ENCODE assay signal across 12 cellular contexts in the genomic region with DNA sequence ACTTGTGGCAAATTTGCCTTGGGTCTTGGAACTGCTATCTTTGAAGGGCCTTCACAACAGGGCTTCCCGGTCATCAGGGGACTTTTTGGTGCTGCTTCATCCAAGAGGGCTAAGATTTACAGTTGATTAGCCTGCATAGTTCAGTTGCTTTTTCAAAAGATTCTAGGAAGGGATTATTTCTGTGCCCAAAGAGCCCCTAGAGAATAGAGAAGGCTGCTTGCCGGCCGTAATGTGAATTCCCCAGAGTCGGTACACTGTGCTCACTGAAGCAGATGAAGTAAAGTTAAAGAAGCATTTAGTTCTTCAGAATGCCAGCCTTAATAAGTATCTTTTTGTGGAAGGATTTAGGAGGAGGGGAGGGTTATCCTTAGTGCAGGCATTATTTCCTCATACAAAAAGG.
"Had no signal": no experiment of that assay in that cellular context is flagged by ENCODE, and none has a peak within 500 bp of the region (broad histone marks: within the 10 kb centered on the region; RNA-seq: fewer than 3 reads in every experiment).

No MANE protein-coding gene starts in this region.

- H3K27ac Mint-ChIP-seq: activated T-helper 2 cell treated with anti-CD3 and anti-CD28 coated beads, Interferon-gamma antibody, Interleukin-2, Interleukin-4, amounts not matched to agents 10 μg/mL and 5 μg/mL and 100 μg/mL, durations not matched to agents 14 hours and 24 hours and 36 hours; dendritic cell treated with granulocyte-macrophage colony-stimulating factor and Interleukin-4, amounts not matched to agents 40 ng/mL and 50 ng/mL, for 4 days; endodermal cell; naive thymus-derived CD4-positive, alpha-beta T cell had no signal

- DNase-seq: activated naive CD4-positive, alpha-beta T cell treated with anti-CD3 and anti-CD28 coated beads, Interleukin-2, amount 50 U/mL, for 16 hours; adrenal gland; brain microvascular endothelial cell; endodermal cell; hippocampal formation; naive thymus-derived CD4-positive, alpha-beta T cell; stimulated activated CD4-positive, alpha-beta T cell treated with anti-CD3 and anti-CD28 coated beads, Interleukin-15, amount 100 ng/mL, for 24 hours; stimulated activated CD4-positive, alpha-beta T cell treated with anti-CD3 and anti-CD28 coated beads, Interleukin-4, amount 100 ng/mL, for 24 hours; stomach had no signal

- ATAC-seq: activated CD4-positive, CD25-positive, alpha-beta regulatory T cell treated with anti-CD3 and anti-CD28 coated beads, Interleukin-2, amount 50 U/mL, for 24 hours; naive thymus-derived CD4-positive, alpha-beta T cell had no signal

- H3K36me3 Mint-ChIP-seq: naive thymus-derived CD4-positive, alpha-beta T cell had no signal

- H3K4me3 Mint-ChIP-seq: dendritic cell treated with granulocyte-macrophage colony-stimulating factor and Interleukin-4, amounts not matched to agents 40 ng/mL and 50 ng/mL, for 4 days; endodermal cell; naive thymus-derived CD4-positive, alpha-beta T cell had no signal

- H3K9me3 Mint-ChIP-seq: activated T-helper 2 cell treated with anti-CD3 and anti-CD28 coated beads, Interferon-gamma antibody, Interleukin-2, Interleukin-4, amounts not matched to agents 10 μg/mL and 5 μg/mL and 100 μg/mL, durations not matched to agents 14 hours and 24 hours and 36 hours; dendritic cell treated with granulocyte-macrophage colony-stimulating factor and Interleukin-4, amounts not matched to agents 40 ng/mL and 50 ng/mL, for 4 days; endodermal cell had no signal

- H3K27me3 Mint-ChIP-seq: dendritic cell treated with granulocyte-macrophage colony-stimulating factor and Interleukin-4, amounts not matched to agents 40 ng/mL and 50 ng/mL, for 4 days had no signal
